In the genomic region with DNA sequence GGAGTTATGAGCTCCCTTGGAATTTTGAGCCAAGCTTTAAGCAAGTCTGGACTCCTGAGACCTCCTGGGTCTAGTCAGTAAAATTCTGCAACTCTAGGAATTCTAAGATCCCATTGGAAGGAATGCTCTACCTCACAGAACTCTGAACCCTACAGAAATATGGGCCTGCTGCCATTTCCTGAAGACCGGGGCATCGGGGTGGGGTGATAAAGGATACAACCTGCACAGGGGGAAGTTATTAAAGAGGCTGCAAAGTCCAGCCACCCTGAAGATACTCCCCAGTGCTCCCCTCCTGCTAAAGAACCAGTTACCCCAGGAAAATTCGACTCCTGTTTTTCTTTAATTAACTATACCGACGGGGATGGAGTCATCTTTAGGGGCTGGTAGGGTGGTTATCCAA, we compare ENCODE assay signal across 6 cellular contexts. TPM values are rescaled to one million over a fixed set of nuclear protein-coding genes. Genes with fewer than 3 reads are reported as not detected.
A peak's percentile ranks its signal among the peaks of the same experiment; 100 is the strongest.
DNase-seq lines count a peak whose midpoint lies in the region; ATAC-seq and TF ChIP-seq lines count a peak whose summit lies in the region.

No MANE protein-coding gene starts in this region.

- H3K9me3 ChIP-seq in breast epithelium (no peaks in the 10 kb centered on the region), upper lobe of left lung (no peaks in the 10 kb centered on the region)

- TF ChIP-seq CTCF in breast epithelium (IDR thresholded peaks at IDR 0.05) (no peak), MCF 10A (IDR thresholded peaks at IDR 0.05; ENCODE audit: unreplicated experiment) (no peak), upper lobe of left lung (IDR thresholded peaks at IDR 0.05) (no peak)

- H3K27me3 ChIP-seq in breast epithelium (no peaks in the 10 kb centered on the region), upper lobe of left lung (no peaks in the 10 kb centered on the region)

- no peak for TF ChIP-seq EP300 in upper lobe of left lung (IDR thresholded peaks at IDR 0.05)

- intact Hi-C loops in breast epithelium (cut with DNase I; ENCODE audit: low total_unique reads) = no loop called here
- intact Hi-C loops in MCF 10A (cut with micrococcal nuclease) = loop anchor here (5.0 to 10.0 kb wide), 3 partner anchors 87 to 244 kb away; a partner anchor contains a TSS

- no TSS peak for BruUV-seq in MCF 10A (replicated peaks; lab: Mats Ljungman, UMichigan)

- no peak for TF ChIP-seq POLR2A in breast epithelium (IDR thresholded peaks at IDR 0.05)
- TF ChIP-seq POLR2A in upper lobe of left lung (IDR thresholded peaks at IDR 0.05) = no peak

- H3K9me3 Mint-ChIP-seq in MCF 10A (ENCODE audit: unreplicated experiment) (no peaks in the 10 kb centered on the region), immature natural killer cell (no peaks in the 10 kb centered on the region)

- H3K36me3 Mint-ChIP-seq in MCF 10A (ENCODE audit: insufficient read depth, unreplicated experiment) (peaks cover 32% of the 10 kb centered on the region), immature natural killer cell (peaks cover 4 to 9% (median 5%) of the 10 kb centered on the region in 3 donors)

- ATAC-seq in upper lobe of left lung (ENCODE audit: low FRiP score in 2 of 2) = no peak

- peak overlapping the region; percentile 79 to 91 for H3K27ac ChIP-seq in breast epithelium
- H3K27ac ChIP-seq in upper lobe of left lung = peak overlapping the region in 2 of 4 donors; percentile 52 to 88

- no peak overlapping the region for H3K27ac Mint-ChIP-seq in MCF 10A (ENCODE audit: low read depth, unreplicated experiment)
- peak overlapping the region in 3 of 6 donors; percentile 12 to 28 (median 16) for H3K27ac Mint-ChIP-seq in immature natural killer cell

- WGBS in upper lobe of left lung, 2 donors = 67 to 71% methylated on average over 5 of the region's 5 CpGs

- H3K4me1 Mint-ChIP-seq in MCF 10A (ENCODE audit: insufficient read depth, unreplicated experiment) (peaks cover 21% of the 10 kb centered on the region), immature natural killer cell (peaks cover 80 to 87% of the 10 kb centered on the region in 2 donors)

- H3K4me1 ChIP-seq in breast epithelium = peaks cover 5 to 16% of the 10 kb centered on the region in 2 donors
- peaks cover 25 to 32% (median 27%) of the 10 kb centered on the region in 4 donors for H3K4me1 ChIP-seq in upper lobe of left lung

- no peaks in the 10 kb centered on the region for H3K27me3 Mint-ChIP-seq in MCF 10A (ENCODE audit: insufficient read depth, unreplicated experiment)
- H3K27me3 Mint-ChIP-seq in immature natural killer cell (ENCODE audit: low read depth in 3 of 3) = peaks cover 10 to 25% (median 21%) of the 10 kb centered on the region in 3 donors

- H3K4me3 Mint-ChIP-seq in MCF 10A (ENCODE audit: unreplicated experiment) (no peak overlapping the region), immature natural killer cell (peak overlapping the region in 4 of 5 donors; percentile 17 to 63 (median 22))

- POLR2A ChIA-PET in MCF 10A (lab: Yijun Ruan, JAX) = interaction anchor here (0.9 to 4.2 kb wide), 3 partner anchors 13 to 90 kb away, joined by 3 to 102 read pairs (median 10); a partner anchor contains a TSS

- CTCF ChIA-PET in MCF 10A (lab: Yijun Ruan, JAX) = no interaction called here

- peak overlapping the region in 2 of 3 donors; percentile 91 to 99 for H3K4me3 ChIP-seq in breast epithelium
- peak overlapping the region in 3 of 4 donors; percentile 55 to 99 (median 71) for H3K4me3 ChIP-seq in upper lobe of left lung

- DNase-seq in breast epithelium (ENCODE audit: low spot score in 2 of 2) = no peak
- no peak for DNase-seq in MCF 10A (ENCODE audit: unreplicated experiment)
- DNase-seq in immature natural killer cell = no peak
- no peak for DNase-seq in upper lobe of left lung
- DNase-seq in NOMO-1 treated with DMSO at 0.1 percent for 48 hours (lab: John Stamatoyannopoulos, UW; ENCODE audit: unreplicated experiment) = no peak
- DNase-seq in anterior cingulate cortex (lab: John Stamatoyannopoulos, UW) = no peak

- H3K36me3 ChIP-seq in breast epithelium (no peaks in the 10 kb centered on the region), upper lobe of left lung (peaks cover 0 to 24% (median 4%) of the 10 kb centered on the region in 4 donors)

RNA-seq across cellular contexts. Expression of a gene that starts 2.4 kb away (rescaled TPM):
- total RNA-seq in breast epithelium (10 to 100 TPM; 18.6 to 50.8 (median 33.8) TPM), MCF 10A (2022) (22.0 and 22.5 TPM in 2 replicates), upper lobe of left lung (10 to 100 TPM; 30.0 to 64.6 (median 37.3) TPM)
- 1 to 10 TPM in 1 of 3 donors, under 1 TPM in 1, not detected in 1; 0.37 to 1.1 TPM for polyA plus RNA-seq in immature natural killer cell

RNA-seq across cellular contexts. Expression of a gene that starts 11.5 kb away (rescaled TPM):
- total RNA-seq in breast epithelium (10 to 100 TPM; 21.3 to 35.1 (median 22.1) TPM), MCF 10A (2022) (21.0 and 21.8 TPM in 2 replicates), upper lobe of left lung (10 to 100 TPM in 3 of 6 donors, 1 to 10 TPM in 3; 8.1 to 24.2 (median 13.5) TPM)
- 100 to 1,000 TPM; 120 to 130 (median 123) TPM for polyA plus RNA-seq in immature natural killer cell

RNA-seq across cellular contexts. Expression of a gene that starts 14.3 kb away (rescaled TPM):
- total RNA-seq in breast epithelium (1 to 10 TPM in 2 of 3 donors, under 1 TPM in 1; 0.98 to 1.9 (median 1.3) TPM), MCF 10A (2022) (2.0 and 2.7 TPM in 2 replicates), upper lobe of left lung (1 to 10 TPM; 1.5 to 7.3 (median 2.4) TPM)
- polyA plus RNA-seq in immature natural killer cell = 10 to 100 TPM in 2 of 3 donors, 1 to 10 TPM in 1; 4.0 to 25.6 (median 12.4) TPM

RNA-seq across cellular contexts. Expression of a gene that starts 51.8 kb away (rescaled TPM):
- 10 to 100 TPM; 49.9 to 80.3 (median 57.0) TPM for total RNA-seq in breast epithelium
- total RNA-seq in MCF 10A (2022) = 71.7 and 83.5 TPM in 2 replicates
- 1 to 10 TPM; 2.7 to 9.0 (median 2.9) TPM for polyA plus RNA-seq in immature natural killer cell
- total RNA-seq in upper lobe of left lung = 100 to 1,000 TPM in 1 of 6 donors, 10 to 100 TPM in 5; 38.0 to 295 (median 71.6) TPM
